Comparison of ENCODE assay signal across 8 cellular contexts in the genomic region with DNA sequence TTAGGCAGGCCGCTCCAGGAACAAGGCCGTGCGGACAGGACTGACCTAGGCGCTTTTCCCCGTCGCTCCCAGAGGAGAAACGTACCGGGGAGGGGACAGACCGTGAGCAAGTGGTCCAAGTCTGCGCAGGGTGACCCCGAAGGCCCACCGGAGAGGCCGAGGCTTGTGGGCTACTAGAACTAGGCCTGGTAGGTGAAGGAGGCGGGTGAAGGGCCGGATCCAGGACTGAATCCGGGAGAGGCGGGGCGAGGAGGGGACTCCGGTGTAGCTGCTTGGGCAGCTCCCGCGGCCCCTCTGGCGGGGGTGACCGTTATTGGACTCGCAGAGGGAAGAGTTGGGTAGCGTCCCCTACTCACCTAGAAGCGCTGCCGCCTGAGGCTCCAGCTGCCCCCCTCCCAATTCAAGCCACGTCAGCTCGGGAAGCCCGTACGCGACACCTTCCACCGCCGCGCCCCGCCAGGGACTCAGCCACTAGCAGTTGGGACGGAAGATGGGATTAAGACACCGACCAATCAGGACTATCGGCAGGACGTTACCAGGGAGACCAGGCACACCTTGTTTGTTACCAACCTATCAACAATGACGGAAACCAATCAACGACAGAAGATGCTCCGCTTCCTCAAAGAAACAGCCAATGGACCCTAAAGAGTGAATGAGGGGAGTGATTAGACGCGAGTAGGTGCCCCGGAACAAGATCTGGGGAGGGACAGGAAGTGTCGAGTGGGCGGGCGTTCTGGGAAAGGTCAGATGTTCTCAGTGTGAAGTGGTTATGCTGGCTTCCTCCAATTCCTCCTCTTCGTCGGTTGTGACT. TPM values are rescaled to one million over a fixed set of nuclear protein-coding genes. Genes with fewer than 3 reads are reported as not detected.
A peak's percentile ranks its signal among the peaks of the same experiment; 100 is the strongest.
DNase-seq lines count a peak whose midpoint lies in the region; ATAC-seq, FAIRE-seq and TF ChIP-seq lines count a peak whose summit lies in the region.

A gene with protein sequence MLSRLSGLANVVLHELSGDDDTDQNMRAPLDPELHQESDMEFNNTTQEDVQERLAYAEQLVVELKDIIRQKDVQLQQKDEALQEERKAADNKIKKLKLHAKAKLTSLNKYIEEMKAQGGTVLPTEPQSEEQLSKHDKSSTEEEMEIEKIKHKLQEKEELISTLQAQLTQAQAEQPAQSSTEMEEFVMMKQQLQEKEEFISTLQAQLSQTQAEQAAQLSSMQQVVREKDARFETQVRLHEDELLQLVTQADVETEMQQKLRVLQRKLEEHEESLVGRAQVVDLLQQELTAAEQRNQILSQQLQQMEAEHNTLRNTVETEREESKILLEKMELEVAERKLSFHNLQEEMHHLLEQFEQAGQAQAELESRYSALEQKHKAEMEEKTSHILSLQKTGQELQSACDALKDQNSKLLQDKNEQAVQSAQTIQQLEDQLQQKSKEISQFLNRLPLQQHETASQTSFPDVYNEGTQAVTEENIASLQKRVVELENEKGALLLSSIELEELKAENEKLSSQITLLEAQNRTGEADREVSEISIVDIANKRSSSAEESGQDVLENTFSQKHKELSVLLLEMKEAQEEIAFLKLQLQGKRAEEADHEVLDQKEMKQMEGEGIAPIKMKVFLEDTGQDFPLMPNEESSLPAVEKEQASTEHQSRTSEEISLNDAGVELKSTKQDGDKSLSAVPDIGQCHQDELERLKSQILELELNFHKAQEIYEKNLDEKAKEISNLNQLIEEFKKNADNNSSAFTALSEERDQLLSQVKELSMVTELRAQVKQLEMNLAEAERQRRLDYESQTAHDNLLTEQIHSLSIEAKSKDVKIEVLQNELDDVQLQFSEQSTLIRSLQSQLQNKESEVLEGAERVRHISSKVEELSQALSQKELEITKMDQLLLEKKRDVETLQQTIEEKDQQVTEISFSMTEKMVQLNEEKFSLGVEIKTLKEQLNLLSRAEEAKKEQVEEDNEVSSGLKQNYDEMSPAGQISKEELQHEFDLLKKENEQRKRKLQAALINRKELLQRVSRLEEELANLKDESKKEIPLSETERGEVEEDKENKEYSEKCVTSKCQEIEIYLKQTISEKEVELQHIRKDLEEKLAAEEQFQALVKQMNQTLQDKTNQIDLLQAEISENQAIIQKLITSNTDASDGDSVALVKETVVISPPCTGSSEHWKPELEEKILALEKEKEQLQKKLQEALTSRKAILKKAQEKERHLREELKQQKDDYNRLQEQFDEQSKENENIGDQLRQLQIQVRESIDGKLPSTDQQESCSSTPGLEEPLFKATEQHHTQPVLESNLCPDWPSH (N-terminal part only) (minus strand): TSS at position 466 of the 811 bp plus-strand sequence. CDS start 18,770 bp downstream, outside the sequence.

- H3K4me3 ChIP-seq in dorsolateral prefrontal cortex, result peak within 1 kb of the TSS; percentile 43 to 99 (median 90)
- H3K4me3 ChIP-seq in HepG2 (replicated peaks in 1 of 3; ENCODE audit: insufficient read depth in 1 of 3, low read depth in 2 of 3, low read length in 3 of 3), result peak within 1 kb of the TSS; percentile 90 to 97 (median 90)

- peak; percentile 100 for FAIRE-seq in HepG2 (lab: Jason Lieb, UNC)

- 0% methylated on average over 33 of the region's 51 CpGs for WGBS in HepG2 (ENCODE audit: low lambda C conversion rate)

- CTCF ChIA-PET in HepG2 (lab: Yijun Ruan, JAX; ENCODE audit: low intra/inter-chr PET ratio, low total read pairs), result no interaction called here

- peak within 1 kb of the TSS; percentile 78 for H3K4me2 ChIP-seq in HepG2 (ENCODE audit: low read depth, low read length)

- POLR2A ChIA-PET in HepG2 (lab: Yijun Ruan, JAX), result interaction anchor here (0.9 to 1.0 kb wide), 2 partner anchors 23 to 85 kb away, joined by 3 to 4 read pairs; partner anchors contain the start of genes EAF2 and IQCB1

- H4K20me1 ChIP-seq in HepG2 (ENCODE audit: insufficient read depth, low read length), result peaks cover 25% of the 10 kb centered on the region

- TF ChIP-seq CTCF in dorsolateral prefrontal cortex (IDR thresholded peaks at IDR 0.05 in 54 of 56, conservative IDR thresholded peaks at IDR 0.05 in 2 of 56; ENCODE audit: low read depth in 1 of 56, partially characterized antibody in 56 of 56) (peak in 9 of 56 donors; percentile 7 to 28 (median 12)), HepG2 (CRISPR knock-in tag; IDR thresholded peaks at IDR 0.05) (no peak)

- intact Hi-C loops in dorsolateral prefrontal cortex (cut with DNase I) (loop anchor here in 1 of 2 donors (10.0 kb wide), 1 partner anchor 85 kb away; the partner anchor contains the start of genes EAF2 and IQCB1), HepG2 (cut with micrococcal nuclease; ENCODE audit: unreplicated experiment) (loop anchor here (2.0 to 10.0 kb wide), 2 partner anchors 85 to 205 kb away; partner anchors contain the start of genes EAF2, IQCB1 and POLQ)

- peak; percentile 96 to 99 for TF ChIP-seq POLR2A in HepG2 (IDR thresholded peaks at IDR 0.05; ENCODE audit: insufficient read depth in 1 of 2, low read depth in 2 of 2, low read length in 2 of 2)

- H2AFZ ChIP-seq in HepG2 (ENCODE audit: low read length), result peak within 1 kb of the TSS; percentile 39

- TF ChIP-seq EP300 in HepG2 (IDR thresholded peaks at IDR 0.05; ENCODE audit: low read depth in 2 of 2, low read length in 2 of 2) (no peak), HepG2 (CRISPR knock-in tag; IDR thresholded peaks at IDR 0.05; ENCODE audit: borderline replicate concordance) (no peak)

- H3K9ac ChIP-seq in HepG2 (ENCODE audit: insufficient read depth, low read depth, low read length), result peak within 1 kb of the TSS; percentile 99

- BruUV-seq in HepG2 (replicated peaks; lab: Mats Ljungman, UMichigan), result no TSS peak

- in situ Hi-C loops in HepG2 (cut with HindIII; ENCODE audit: extremely low pct_ligation_motif_present, low pct_unique_long_range_greater_than_20kb), result no loop called here

- DNase-seq in CD1c-positive myeloid dendritic cell (ENCODE audit: extremely low spot score) (peak; percentile 99), NCI-H748 treated with DMSO at 0.1 percent for 48 hours (lab: John Stamatoyannopoulos, UW) (peak; percentile 88), dorsolateral prefrontal cortex (peak; percentile 83 to 98 (median 95)), HepG2 (ENCODE audit: low spot score) (peak; percentile 100)
- peak; percentile 70 to 93 for DNase-seq in activated CD4-positive, alpha-beta T cell treated with anti-CD3 and anti-CD28 coated beads, Interleukin-2, amount 50 U/mL, for 24 hours (ENCODE audit: low read depth in 1 of 2, low spot score in 1 of 2)
- peak; percentile 88 for DNase-seq in stimulated activated CD4-positive, alpha-beta T cell treated with anti-CD3 and anti-CD28 coated beads, Interleukin-4, amount 100 ng/mL, for 1 hour

- H3K79me2 ChIP-seq in HepG2 (ENCODE audit: insufficient read depth, low read length), result peaks cover 46% of the 10 kb centered on the region

- peaks cover 15% of the 10 kb centered on the region for H3K4me1 ChIP-seq in HepG2 (ENCODE audit: insufficient read depth, low read length)

- peak; percentile 53 for TF ChIP-seq RAD21 in HepG2 (CRISPR knock-in tag; IDR thresholded peaks at IDR 0.05)

- H3K27me3 ChIP-seq in dorsolateral prefrontal cortex, result peaks cover 0 to 8% (median 0%) of the 10 kb centered on the region in 45 donors
- H3K27me3 ChIP-seq in HepG2 (ENCODE audit: control insufficient read depth in 1 of 2, insufficient read depth in 2 of 2, low read length in 2 of 2), result no peaks in the 10 kb centered on the region; a peak in 1 of 5 replicates

- ATAC-seq in GM19397 (IDR thresholded peaks at IDR 0.05; ENCODE audit: unreplicated experiment) (peak; percentile 98), HG03565 (IDR thresholded peaks at IDR 0.05; ENCODE audit: unreplicated experiment) (peak; percentile 98), HepG2 (peak; percentile 98)

- H3K9me3 ChIP-seq in HepG2 (ENCODE audit: low read length), result no peaks in the 10 kb centered on the region

- 0 out of 5 replicates have a peak, but pooled peaks cover 0 to 2% of the 10 kb centered on the region in 2 experiments for H3K36me3 ChIP-seq in HepG2 (replicated peaks in 1 of 2; ENCODE audit: control insufficient read depth in 1 of 2, insufficient read depth in 2 of 2, low read length in 2 of 2)

- H3K27ac ChIP-seq in dorsolateral prefrontal cortex (peak within 1 kb of the TSS in 58 of 59 donors; percentile 20 to 94 (median 83)), HepG2 (ENCODE audit: extremely low read length, insufficient read depth, low read length) (peak within 1 kb of the TSS; percentile 98)

RNA-seq across cellular contexts. Expression of the gene that starts here (rescaled TPM):
- total RNA-seq in dorsolateral prefrontal cortex (100 to 1,000 TPM in 1 of 120 experiments, 10 to 100 TPM in 119; 54.8 to 101 (median 75.7) TPM), HepG2 (2016; rRNA removed; fragmentation: Illumina TruSeq; extraction: Trizol) (39.5 and 53.1 TPM in 2 replicates)
- 3.3 and 4.6 TPM in 2 replicates for total RNA-seq in HepG2 (2016; cell fraction: cytosol; rRNA removed; fragmentation: Illumina TruSeq; extraction: Trizol; ENCODE audit: low read depth)
- 37.4 and 53.6 TPM in 2 replicates for total RNA-seq in HepG2 (2016; cell fraction: insoluble cytoplasmic fraction; rRNA removed; fragmentation: Illumina TruSeq; extraction: Trizol)
- 8.2 and 8.5 TPM in 2 replicates for total RNA-seq in HepG2 (2016; cell fraction: membrane; rRNA removed; fragmentation: Illumina TruSeq; extraction: Trizol)
- 65.5 and 68.8 TPM in 2 replicates for total RNA-seq in HepG2 (2016; cell fraction: nucleus; rRNA removed; fragmentation: Illumina TruSeq; extraction: Trizol)
- polyA plus RNA-seq in HepG2 (2011; rRNA removed), result 13.1 and 14.4 TPM in 2 replicates
- polyA plus RNA-seq in HepG2 (2011; cell fraction: cytosol; rRNA removed), result 6.6 and 8.2 TPM in 2 replicates
- 22.6 and 24.3 TPM in 2 replicates for polyA plus RNA-seq in HepG2 (2011; cell fraction: nucleus; rRNA removed)
- 17.4 and 23.8 TPM in 2 replicates for polyA plus RNA-seq in HepG2 (2012)
- 2.5 and 2.6 TPM in 2 replicates for polyA plus RNA-seq in HepG2 (2016; cell fraction: cytosol; fragmentation: Illumina TruSeq; extraction: Trizol; ENCODE audit: low read depth)
- polyA plus RNA-seq in HepG2 (2016; cell fraction: insoluble cytoplasmic fraction; fragmentation: Illumina TruSeq; extraction: Trizol; ENCODE audit: low read depth), result 22.2 and 23.4 TPM in 2 replicates
- 2.7 and 3.0 TPM in 2 replicates for polyA plus RNA-seq in HepG2 (2016; cell fraction: membrane; fragmentation: Illumina TruSeq; extraction: Trizol; ENCODE audit: low read depth)
- polyA plus RNA-seq in HepG2 (2016; cell fraction: nucleus; fragmentation: Illumina TruSeq; extraction: Trizol; ENCODE audit: insufficient read depth, low read depth), result 68.3 and 79.2 TPM in 2 replicates
- 10.3 and 13.1 TPM in 2 replicates for polyA minus RNA-seq in HepG2 (2011; rRNA and poly(A)+ RNA removed; ENCODE audit: low replicate concordance)
- 26.2 and 29.8 TPM in 2 replicates for polyA minus RNA-seq in HepG2 (2011; cell fraction: cytosol; rRNA and poly(A)+ RNA removed)
- polyA minus RNA-seq in HepG2 (2011; cell fraction: nucleus; rRNA and poly(A)+ RNA removed), result 42.6 and 55.0 TPM in 2 replicates

Comparison
In these comparisons a context has a peak if more than half of its experiments do, and no peak if none do; other contexts are left out.
1. Peak in every context shown above with its lines: DNase-seq, ATAC-seq, H3K4me3 ChIP-seq and H3K27ac ChIP-seq.